Comparison of ENCODE assay signal across 8 cellular contexts in the genomic region with DNA sequence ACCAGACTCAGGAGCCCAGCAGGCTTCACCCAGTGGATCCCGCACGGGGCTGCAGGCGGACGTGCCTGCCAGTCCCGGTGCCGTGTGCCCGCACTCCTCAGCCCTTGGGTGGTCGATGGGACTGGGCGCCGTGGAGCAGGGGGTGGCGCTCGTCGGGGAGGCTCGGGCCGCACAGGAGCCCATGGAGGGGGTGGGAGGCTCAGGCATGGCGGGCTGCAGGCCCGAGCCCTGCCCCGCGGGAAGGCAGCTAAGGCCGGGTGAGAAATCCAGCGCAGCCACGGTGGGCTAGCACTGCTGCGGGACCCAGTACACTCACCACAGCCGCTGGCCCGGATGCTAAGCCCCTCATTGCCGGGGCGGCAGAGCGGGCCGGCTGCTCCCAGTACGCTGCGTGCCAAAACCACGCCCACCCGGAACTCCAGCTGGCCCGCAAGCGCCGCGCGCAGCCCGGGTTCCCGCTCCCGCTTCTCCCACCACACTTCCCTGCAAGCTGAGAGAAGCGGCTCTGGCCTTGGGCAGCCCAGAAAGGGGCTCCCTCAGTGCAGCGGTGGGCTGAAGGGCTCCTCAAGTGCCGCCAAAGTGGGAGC.
DNase-seq lines count a peak whose midpoint lies in the region; ATAC-seq and TF ChIP-seq lines count a peak whose summit lies in the region.
"Not testable (repeated sequence)": the region's sequence is repeated elsewhere in the genome, so short reads cannot be mapped to it uniquely, and the experiment has no call there.

No MANE protein-coding gene starts in this region.

- not testable (repeated sequence) for ATAC-seq in RWPE2 (ENCODE audit: low read depth); activated T-helper 17 cell treated with anti-CD3 and anti-CD28 coated beads, Interleukin-2, amount 50 U/mL, for 72 hours (replicated peaks)

- not testable (repeated sequence) for TF ChIP-seq EP300 in neural cell (conservative IDR thresholded peaks at IDR 0.05; ENCODE audit: poor library complexity, severe bottlenecking)

- 71 to 77% methylated on average over 20 to 38 of the region's 44 CpGs for WGBS in testis, 2 donors

- H3K36me3 Mint-ChIP-seq in activated T-helper 17 cell treated with anti-CD3 and anti-CD28 coated beads, Interleukin-2, amount 50 U/mL, for 72 hours (ENCODE audit: low read depth), result not testable (repeated sequence)

- H3K27me3 ChIP-seq in RWPE2 (ENCODE audit: insufficient read depth, poor library complexity, severe bottlenecking), result peaks cover 13% of the 10 kb centered on the region
- H3K27me3 ChIP-seq in neural cell (ENCODE audit: insufficient read depth, low read depth, low read length); testis: not testable (repeated sequence)

- TF ChIP-seq CTCF in RWPE2 (IDR thresholded peaks at IDR 0.05; ENCODE audit: poor library complexity, severe bottlenecking); fibroblast of villous mesenchyme (IDR thresholded peaks at IDR 0.05; ENCODE audit: insufficient read depth, low read depth, low read length); neural cell (IDR thresholded peaks at IDR 0.05; ENCODE audit: poor library complexity, severe bottlenecking); testis (IDR thresholded peaks at IDR 0.05): not testable (repeated sequence)

- not testable (repeated sequence) for H3K27ac ChIP-seq in RWPE2 (ENCODE audit: poor library complexity, severe bottlenecking); neural cell (ENCODE audit: low read length); testis

- H3K4me3 Mint-ChIP-seq in activated T-helper 17 cell treated with anti-CD3 and anti-CD28 coated beads, Interleukin-2, amount 50 U/mL, for 72 hours, result peak overlapping the region; percentile 1

- H3K4me3 ChIP-seq in RWPE2 (ENCODE audit: severe bottlenecking), result not testable (repeated sequence)
- H3K4me3 ChIP-seq in fibroblast of villous mesenchyme (ENCODE audit: low read depth, low read length) (peak overlapping the region; percentile 56), neural cell (ENCODE audit: low read length) (peak overlapping the region; percentile 57), testis (peak overlapping the region; percentile 12 to 39)

- H3K4me2 ChIP-seq in neural cell (ENCODE audit: low read length), result not testable (repeated sequence)

- H3K27me3 Mint-ChIP-seq in activated T-helper 17 cell treated with anti-CD3 and anti-CD28 coated beads, Interleukin-2, amount 50 U/mL, for 72 hours, result not testable (repeated sequence)

- H3K4me1 ChIP-seq in ES-I3 (ENCODE audit: insufficient read depth, low read length); RWPE2 (ENCODE audit: insufficient read depth, poor library complexity, severe bottlenecking); testis: not testable (repeated sequence)

- not testable (repeated sequence) for H3K36me3 ChIP-seq in ES-I3 (ENCODE audit: insufficient read depth, low read length); RWPE2 (ENCODE audit: low read depth); neural cell (ENCODE audit: insufficient read depth, low read length); testis (ENCODE audit: low read depth, missing control alignments)

- not testable (repeated sequence) for H3K27ac Mint-ChIP-seq in activated T-helper 17 cell treated with anti-CD3 and anti-CD28 coated beads, Interleukin-2, amount 50 U/mL, for 72 hours

- H3F3A ChIP-seq in neural cell (ENCODE audit: insufficient read depth, low read length, poor library complexity, severe bottlenecking), result not testable (repeated sequence)

- not testable (repeated sequence) for H3K79me2 ChIP-seq in neural cell (replicated peaks; ENCODE audit: insufficient read depth, low read length)

- not testable (repeated sequence) for TF ChIP-seq POLR2A in testis (IDR thresholded peaks at IDR 0.05)

- not testable (repeated sequence) for H3K9me2 ChIP-seq in neural cell (ENCODE audit: insufficient read depth, low read length)

- not testable (repeated sequence) for H3K4me1 Mint-ChIP-seq in activated T-helper 17 cell treated with anti-CD3 and anti-CD28 coated beads, Interleukin-2, amount 50 U/mL, for 72 hours

- H3K9me3 Mint-ChIP-seq in activated T-helper 17 cell treated with anti-CD3 and anti-CD28 coated beads, Interleukin-2, amount 50 U/mL, for 72 hours, result not testable (repeated sequence)

- H4K20me1 ChIP-seq in neural cell (ENCODE audit: insufficient read depth), result not testable (repeated sequence)

- intact Hi-C loops in testis (cut with DNase I; ENCODE audit: low total_unique reads), result not testable (repeated sequence)

- not testable (repeated sequence) for TF ChIP-seq RAD21 in neural cell (conservative IDR thresholded peaks at IDR 0.05)

- H2AFZ ChIP-seq in neural cell (ENCODE audit: low read depth, low read length), result not testable (repeated sequence)

- DNase-seq in NCI-H146 (lab: John Stamatoyannopoulos, UW) (peak; percentile 65), RWPE2 (ENCODE audit: low spot score) (peak; percentile 59), fibroblast of villous mesenchyme (ENCODE audit: low read depth) (peak; percentile 17), islet precursor cell (peak; percentile 89), testis (peak; percentile 71)

- H3K9ac ChIP-seq in ES-I3 (ENCODE audit: low read depth, low read length) (peak overlapping the region; percentile 49; the same call in 1 of the 2 replicates), neural cell (ENCODE audit: low read length) (peak overlapping the region; percentile 14)

- not testable (repeated sequence) for H3K9me3 ChIP-seq in ES-I3 (ENCODE audit: control insufficient read depth, insufficient read depth, low read length); RWPE2 (ENCODE audit: severe bottlenecking); neural cell (ENCODE audit: low read length); testis

Comparison
In these comparisons a context has a peak if more than half of its experiments do, and no peak if none do; other contexts are left out.
1. DNase-seq: peak in every context shown above with its lines; median percentile 89 in islet precursor cell; 71 in testis; 65 in NCI-H146; 59 in RWPE2; 17 in fibroblast of villous mesenchyme.